ENCODE assay signal across 11 cellular contexts in the genomic region with DNA sequence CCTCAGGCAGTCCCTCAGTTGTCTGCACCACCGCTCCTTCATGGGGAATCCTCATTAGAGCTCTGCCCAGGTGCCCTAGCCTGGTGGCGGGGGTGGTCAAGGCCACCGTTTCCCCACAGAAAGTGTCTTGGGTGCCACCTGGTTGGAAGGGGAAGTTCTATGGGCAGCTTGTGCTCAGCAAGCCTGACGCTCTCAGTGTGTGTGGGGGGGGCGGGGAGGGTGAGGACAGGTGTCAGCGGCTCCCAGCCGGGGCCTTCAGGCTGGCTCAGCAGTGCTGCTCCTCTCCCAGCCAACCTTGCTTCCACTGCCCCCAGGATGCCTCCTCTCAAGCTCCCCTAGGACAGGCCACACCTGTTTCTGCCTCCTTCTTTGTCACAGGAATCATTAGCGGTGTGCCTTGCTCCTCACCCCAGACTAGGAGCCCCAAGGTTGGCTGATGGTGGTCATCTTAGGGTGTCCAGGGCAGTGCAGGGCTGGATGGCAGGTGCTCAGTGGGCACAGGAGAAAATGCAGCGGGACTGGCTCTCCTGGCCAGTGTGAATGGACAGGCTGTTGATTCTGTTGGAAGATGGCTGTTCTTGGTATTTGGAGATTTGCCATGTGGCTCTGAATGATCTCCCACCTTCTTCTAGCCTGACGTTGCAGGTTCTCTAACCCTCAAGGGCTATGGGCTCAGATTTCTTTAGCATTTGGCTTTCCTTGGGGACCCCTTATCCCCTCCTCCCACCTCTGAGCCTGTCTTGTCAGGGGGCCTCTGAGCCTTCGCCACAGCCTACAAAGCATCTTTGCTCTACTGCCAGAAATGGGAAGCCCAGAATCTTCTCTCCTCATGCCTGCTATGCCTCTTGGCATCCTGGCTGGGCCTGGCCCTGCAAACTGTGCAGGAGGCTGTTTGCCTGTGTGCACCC.
DNase-seq lines count a peak whose midpoint lies in the region; ATAC-seq lines count a peak whose summit lies in the region.
"Had no signal": no experiment of that assay in that cellular context is flagged by ENCODE, and none has a peak within 500 bp of the region (broad histone marks: within the 10 kb centered on the region; RNA-seq: fewer than 3 reads in every experiment).

No MANE protein-coding gene starts in this region.

- DNase-seq in COR-L47 (lab: John Stamatoyannopoulos, UW) (peak; percentile 10), NCI-H2171 (lab: John Stamatoyannopoulos, UW) (peak; percentile 52), memory B cell (ENCODE audit: low spot score in 2 of 2) (peak; percentile 41 to 55), dedifferentiated amniotic fluid mesenchymal stem cell (ENCODE audit: extremely low spot score) (no peak), DMS79 treated with DMSO at 0.1 percent for 48 hours (lab: John Stamatoyannopoulos, UW) (no peak), COLO668 (lab: John Stamatoyannopoulos, UW; ENCODE audit: unreplicated experiment) (no peak), MV-4-11 (lab: John Stamatoyannopoulos, UW) (no peak)
- DNase-seq: amygdala, T1000 had no signal

- H3K4me3 Mint-ChIP-seq in memory B cell, result no peak overlapping the region
- H3K4me3 Mint-ChIP-seq: nephron progenitor cell had no signal

- no peaks in the 10 kb centered on the region for H3K36me3 Mint-ChIP-seq in memory B cell

- ATAC-seq in GM21786 (IDR thresholded peaks at IDR 0.05; ENCODE audit: unreplicated experiment) (peak; percentile 82), memory B cell (ENCODE audit: low read depth) (peak; percentile 91)

- H3K27ac Mint-ChIP-seq in memory B cell, result peak overlapping the region; percentile 71
- H3K27ac Mint-ChIP-seq: nephron progenitor cell had no signal

- H3K4me1 Mint-ChIP-seq in memory B cell, result peaks cover 30% of the 10 kb centered on the region

- H3K9me3 Mint-ChIP-seq in memory B cell, result no peaks in the 10 kb centered on the region

- H3K27me3 Mint-ChIP-seq in memory B cell, result no peaks in the 10 kb centered on the region

Comparison
In these comparisons a context has a peak if more than half of its experiments do, and no peak if none do; other contexts are left out.
1. DNase-seq: peak in COR-L47 (single experiment), NCI-H2171 (single experiment) and memory B cell (2 of 2); none in dedifferentiated amniotic fluid mesenchymal stem cell (single experiment), DMS79 treated with DMSO at 0.1 percent for 48 hours (single experiment), COLO668 (single experiment) and MV-4-11 (single experiment).